11 cellular contexts compared by ENCODE assay signal in the genomic region with DNA sequence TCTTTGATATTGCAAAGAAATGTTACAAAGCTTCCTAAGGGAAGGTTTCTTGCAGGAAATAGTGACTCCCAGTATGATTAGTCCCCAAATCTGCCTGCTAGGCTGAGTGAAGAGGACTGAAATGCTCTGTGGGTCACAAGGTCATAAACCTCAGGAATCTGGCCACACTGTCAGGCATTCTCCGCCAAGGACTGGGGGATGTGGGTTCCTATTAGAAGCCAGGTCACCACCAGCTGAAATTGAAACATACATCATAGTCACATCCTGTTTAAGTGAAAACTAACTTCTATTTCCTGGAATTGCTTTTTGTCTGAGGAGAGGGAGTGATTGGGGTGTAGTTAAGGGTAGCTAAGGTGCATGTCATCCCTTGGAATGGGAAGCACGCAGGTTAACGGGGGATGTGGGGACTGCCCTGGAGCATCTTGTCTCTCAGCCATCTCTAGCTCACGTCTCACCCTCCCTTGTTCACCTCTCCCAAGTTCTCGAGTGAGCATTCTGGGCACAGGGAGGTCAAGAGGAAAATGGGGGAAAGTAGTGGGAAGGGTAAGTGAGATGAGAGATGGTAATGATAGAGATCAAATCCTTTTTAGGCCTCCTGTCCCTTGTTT. TPM values are rescaled to one million over a fixed set of nuclear protein-coding genes. Genes with fewer than 3 reads are reported as not detected.
DNase-seq lines count a peak whose midpoint lies in the region; ATAC-seq, FAIRE-seq and TF ChIP-seq lines count a peak whose summit lies in the region.
"Had no signal": no experiment of that assay in that cellular context is flagged by ENCODE, and none has a peak within 500 bp of the region (broad histone marks: within the 10 kb centered on the region; RNA-seq: fewer than 3 reads in every experiment).

No MANE protein-coding gene starts in this region.

- intact Hi-C loops in naive thymus-derived CD4-positive, alpha-beta T cell (cut with micrococcal nuclease): no loop called here
- intact Hi-C loops in dorsolateral prefrontal cortex (cut with DNase I): no loop called here

- POLR2A ChIA-PET in CD8-positive, alpha-beta memory T cell (lab: Charles Lee): interaction anchor here (1.0 to 1.5 kb wide), 2 partner anchors 11 to 13 kb away, joined by 3 to 6 read pairs; no protein-coding TSS in a partner anchor
- POLR2A ChIA-PET in naive thymus-derived CD4-positive, alpha-beta T cell (lab: Charles Lee): interaction anchor here (1.6 to 2.1 kb wide), 2 partner anchors 10 to 12 kb away, joined by 6 to 9 read pairs; a partner anchor contains a TSS

- CTCF ChIA-PET in CD8-positive, alpha-beta memory T cell (lab: Charles Lee): interaction anchor here (1.2 to 1.3 kb wide), 2 partner anchors 12 to 23 kb away, joined by 3 to 4 read pairs; a partner anchor contains a TSS
- CTCF ChIA-PET in naive thymus-derived CD4-positive, alpha-beta T cell (lab: Charles Lee): interaction anchor here (0.5 to 1.1 kb wide), 2 partner anchors 9 to 574 kb away, joined by 3 read pairs; no protein-coding TSS in a partner anchor

- in situ Hi-C loops in KBM-7 (cut with MboI; ENCODE audit: low pct_unique_long_range_greater_than_20kb, low sequenced_read_pairs): no loop called here
- in situ Hi-C loops in astrocyte of the spinal cord (cut with HindIII; ENCODE audit: low sequenced_read_pairs): no loop called here

- H3K27ac ChIP-seq in CD8-positive, alpha-beta memory T cell (ENCODE audit: low read depth, low read length): no peak overlapping the region
- H3K27ac ChIP-seq in naive thymus-derived CD4-positive, alpha-beta T cell (ENCODE audit: low read depth, low read length): no peak overlapping the region
- H3K27ac ChIP-seq in dorsolateral prefrontal cortex: no peak overlapping the region
- H3K27ac ChIP-seq: hepatocyte, VCaP had no signal

- peak overlapping the region in 7 of 8 donors; percentile 34 to 80 (median 45) for H3K27ac Mint-ChIP-seq in CD8-positive, alpha-beta memory T cell
- H3K27ac Mint-ChIP-seq in naive thymus-derived CD4-positive, alpha-beta T cell: peak overlapping the region; percentile 2 to 88 (median 17)

- no peaks in the 10 kb centered on the region for H3K9me3 ChIP-seq in CD8-positive, alpha-beta memory T cell (ENCODE audit: low read length)
- no peaks in the 10 kb centered on the region for H3K9me3 ChIP-seq in naive thymus-derived CD4-positive, alpha-beta T cell (ENCODE audit: control insufficient read depth in 2 of 3, low read length in 3 of 3)

- H3K4me1 Mint-ChIP-seq in CD8-positive, alpha-beta memory T cell: peaks cover 15 to 18% (median 18%) of the 10 kb centered on the region in 3 donors
- peaks cover 25 to 46% (median 28%) of the 10 kb centered on the region in 7 donors for H3K4me1 Mint-ChIP-seq in naive thymus-derived CD4-positive, alpha-beta T cell

- peak; percentile 62 for ATAC-seq in naive thymus-derived CD4-positive, alpha-beta T cell
- no peak for ATAC-seq in HG02870 (IDR thresholded peaks at IDR 0.05; ENCODE audit: unreplicated experiment)
- ATAC-seq: K562 had no signal

- H3K4me3 ChIP-seq in CD8-positive, alpha-beta memory T cell (ENCODE audit: low read length): peak overlapping the region; percentile 24
- H3K4me3 ChIP-seq in astrocyte of the spinal cord (ENCODE audit: low read depth, low read length) (no peak overlapping the region), dorsolateral prefrontal cortex (no peak overlapping the region)
- no peak overlapping the region for H3K4me3 ChIP-seq in naive thymus-derived CD4-positive, alpha-beta T cell (ENCODE audit: low read length)
- H3K4me3 ChIP-seq: hepatocyte, K562 had no signal

- H3K27me3 Mint-ChIP-seq in CD8-positive, alpha-beta memory T cell: peaks cover 3 to 14% of the 10 kb centered on the region in 2 donors
- H3K27me3 Mint-ChIP-seq in naive thymus-derived CD4-positive, alpha-beta T cell: peaks cover 0 to 8% (median 0%) of the 10 kb centered on the region in 5 donors

- peak overlapping the region in 5 of 7 donors; percentile 5 to 73 (median 8) for H3K4me3 Mint-ChIP-seq in CD8-positive, alpha-beta memory T cell
- peak overlapping the region; percentile 2 to 76 (median 40) for H3K4me3 Mint-ChIP-seq in naive thymus-derived CD4-positive, alpha-beta T cell

- no peak for FAIRE-seq in HTR-8/SVneo (lab: Jason Lieb, UNC)
- FAIRE-seq: K562 had no signal

- peaks cover 16% of the 10 kb centered on the region for H3K4me1 ChIP-seq in CD8-positive, alpha-beta memory T cell (ENCODE audit: insufficient read depth, low read length)
- peaks cover 12 to 16% of the 10 kb centered on the region in 2 donors for H3K4me1 ChIP-seq in naive thymus-derived CD4-positive, alpha-beta T cell (ENCODE audit: control insufficient read depth in 2 of 2, insufficient read depth in 2 of 2, low read length in 2 of 2)

- peak in 1 of 5 donors; percentile 6 for DNase-seq in CD8-positive, alpha-beta memory T cell
- DNase-seq in KBM-7 (peak; percentile 40), astrocyte of the spinal cord (ENCODE audit: low read depth, low spot score) (peak; percentile 41), dorsolateral prefrontal cortex (no peak), HTR-8/SVneo (ENCODE audit: insufficient read length, low spot score) (no peak)
- DNase-seq in naive thymus-derived CD4-positive, alpha-beta T cell: peak in 3 of 9 donors; percentile 5 to 14 (median 9)
- DNase-seq in activated effector memory CD4-positive, alpha-beta T cell treated with anti-CD3 and anti-CD28 coated beads, Interleukin-2, amount 50 U/mL, for 16 hours: no peak

- H3K36me3 ChIP-seq in CD8-positive, alpha-beta memory T cell (ENCODE audit: insufficient read depth, low read length): no peaks in the 10 kb centered on the region
- no peaks in the 10 kb centered on the region for H3K36me3 ChIP-seq in naive thymus-derived CD4-positive, alpha-beta T cell (ENCODE audit: control insufficient read depth in 2 of 3, insufficient read depth in 3 of 3, low read length in 3 of 3)

- H3K36me3 Mint-ChIP-seq in CD8-positive, alpha-beta memory T cell: peaks cover 0 to 3% (median 0%) of the 10 kb centered on the region in 3 donors
- no peaks in the 10 kb centered on the region for H3K36me3 Mint-ChIP-seq in naive thymus-derived CD4-positive, alpha-beta T cell

- H3K27me3 ChIP-seq in CD8-positive, alpha-beta memory T cell (ENCODE audit: insufficient read depth, low read length, poor library complexity, severe bottlenecking): no peaks in the 10 kb centered on the region
- no peaks in the 10 kb centered on the region for H3K27me3 ChIP-seq in naive thymus-derived CD4-positive, alpha-beta T cell (ENCODE audit: control insufficient read depth in 2 of 2, insufficient read depth in 2 of 2, low read length in 2 of 2)
- no peaks in the 10 kb centered on the region for H3K27me3 ChIP-seq in dorsolateral prefrontal cortex
- H3K27me3 ChIP-seq: hepatocyte had no signal

- H3K9me3 Mint-ChIP-seq in CD8-positive, alpha-beta memory T cell: no peaks in the 10 kb centered on the region
- no peaks in the 10 kb centered on the region for H3K9me3 Mint-ChIP-seq in naive thymus-derived CD4-positive, alpha-beta T cell

- no peak for TF ChIP-seq CTCF in astrocyte of the spinal cord (IDR thresholded peaks at IDR 0.05; ENCODE audit: low read depth, low read length)
- TF ChIP-seq CTCF in dorsolateral prefrontal cortex (IDR thresholded peaks at IDR 0.05 in 54 of 56, conservative IDR thresholded peaks at IDR 0.05 in 2 of 56; ENCODE audit: low read depth in 1 of 56, partially characterized antibody in 56 of 56): no peak

RNA-seq across cellular contexts. Expression of a gene that starts 12.0 kb away (rescaled TPM):
- total RNA-seq in CD8-positive, alpha-beta memory T cell: 1 to 10 TPM; 2.0 to 2.9 TPM
- 11.9 TPM for polyA plus RNA-seq in CD8-positive, alpha-beta memory T cell
- total RNA-seq in naive thymus-derived CD4-positive, alpha-beta T cell: 10 to 100 TPM; 14.9 to 59.8 (median 29.2) TPM
- polyA plus RNA-seq in naive thymus-derived CD4-positive, alpha-beta T cell: 1 to 10 TPM; 6.6 to 7.3 TPM
- total RNA-seq in dorsolateral prefrontal cortex: 10 to 100 TPM; 13.6 to 37.9 (median 23.4) TPM
- polyA plus RNA-seq: K562 had no signal

Comparison
In these comparisons a context has a peak if more than half of its experiments do, and no peak if none do; other contexts are left out.
1. DNase-seq: peak in KBM-7 (single experiment) and astrocyte of the spinal cord (single experiment); none in dorsolateral prefrontal cortex (0 of 10), activated effector memory CD4-positive, alpha-beta T cell treated with anti-CD3 and anti-CD28 coated beads, Interleukin-2, amount 50 U/mL, for 16 hours (single experiment) and HTR-8/SVneo (single experiment).